Comparison of ENCODE assay signal across 8 cellular contexts in genomic region chr21:15731243-15731613, GRCh38. TPM values are rescaled to one million over a fixed set of nuclear protein-coding genes. Genes with fewer than 3 reads are reported as not detected.
DNase-seq lines count a peak whose midpoint lies in the region; ATAC-seq and FAIRE-seq lines count a peak whose summit lies in the region.

No MANE protein-coding gene starts in this region.

- H3K27ac ChIP-seq in thymus (ENCODE audit: low read depth), result no peak overlapping the region

- POLR2A ChIA-PET in activated CD8-positive, alpha-beta T cell treated with anti-CD3 and anti-CD28 coated beads, Interleukin-2, amount 10 ng/mL, durations not matched to agents 7 days and 5 days (lab: Charles Lee), result interaction anchor here (0.5 kb wide), 1 partner anchor 106 kb away, joined by 4 read pairs; no protein-coding TSS in a partner anchor

- no peak for ATAC-seq in activated CD8-positive, alpha-beta T cell treated with anti-CD3 and anti-CD28 coated beads, Interleukin-2, amount 10 ng/mL, durations not matched to agents 7 days and 5 days

- H3K9me3 ChIP-seq in thymus (ENCODE audit: control insufficient read depth), result no peaks in the 10 kb centered on the region

- H3K27me3 Mint-ChIP-seq in activated naive CD4-positive, alpha-beta T cell treated with anti-CD3 and anti-CD28 coated beads, Interleukin-2, amount 10 ng/mL, durations not matched to agents 7 days and 5 days, result peaks cover 20% of the 10 kb centered on the region
- H3K27me3 Mint-ChIP-seq in activated CD8-positive, alpha-beta T cell treated with anti-CD3 and anti-CD28 coated beads, Interleukin-2, amount 10 ng/mL, durations not matched to agents 7 days and 5 days (ENCODE audit: low read depth), result peaks cover 9% of the 10 kb centered on the region

- H3K4me1 Mint-ChIP-seq in activated naive CD4-positive, alpha-beta T cell treated with anti-CD3 and anti-CD28 coated beads, Interleukin-2, amount 10 ng/mL, durations not matched to agents 7 days and 5 days, result peaks cover 45% of the 10 kb centered on the region
- H3K4me1 Mint-ChIP-seq in activated CD8-positive, alpha-beta T cell treated with anti-CD3 and anti-CD28 coated beads, Interleukin-2, amount 10 ng/mL, durations not matched to agents 7 days and 5 days (ENCODE audit: low read depth), result peaks cover 35% of the 10 kb centered on the region

- H3K9me3 Mint-ChIP-seq in activated naive CD4-positive, alpha-beta T cell treated with anti-CD3 and anti-CD28 coated beads, Interleukin-2, amount 10 ng/mL, durations not matched to agents 7 days and 5 days, result no peaks in the 10 kb centered on the region
- no peaks in the 10 kb centered on the region for H3K9me3 Mint-ChIP-seq in activated CD8-positive, alpha-beta T cell treated with anti-CD3 and anti-CD28 coated beads, Interleukin-2, amount 10 ng/mL, durations not matched to agents 7 days and 5 days (ENCODE audit: insufficient read depth)

- peak overlapping the region; percentile 89 for H3K4me3 Mint-ChIP-seq in activated naive CD4-positive, alpha-beta T cell treated with anti-CD3 and anti-CD28 coated beads, Interleukin-2, amount 10 ng/mL, durations not matched to agents 7 days and 5 days
- peak overlapping the region; percentile 89 for H3K4me3 Mint-ChIP-seq in activated CD8-positive, alpha-beta T cell treated with anti-CD3 and anti-CD28 coated beads, Interleukin-2, amount 10 ng/mL, durations not matched to agents 7 days and 5 days

- H3K36me3 ChIP-seq in thymus (ENCODE audit: control insufficient read depth, insufficient read depth), result no peaks in the 10 kb centered on the region

- DNase-seq in activated naive CD4-positive, alpha-beta T cell treated with anti-CD3 and anti-CD28 coated beads, Interleukin-2, amount 10 ng/mL, durations not matched to agents 7 days and 5 days, result no peak
- no peak for DNase-seq in activated naive CD4-positive, alpha-beta T cell treated with Interleukin-2 at 50 U/mL for 16 hours
- DNase-seq in activated CD8-positive, alpha-beta T cell treated with anti-CD3 and anti-CD28 coated beads, Interleukin-2, amount 10 ng/mL, durations not matched to agents 7 days and 5 days, result no peak
- no peak for DNase-seq in SKM-1 treated with dmso at 0.1 percent for 144 hours (lab: John Stamatoyannopoulos, UW; ENCODE audit: unreplicated experiment)
- no peak for DNase-seq in NCI-H2227 treated with DMSO at 0.1 percent for 48 hours (lab: John Stamatoyannopoulos, UW)
- no peak for DNase-seq in NCI-H1417 treated with DMSO at 0.1 percent for 48 hours (lab: John Stamatoyannopoulos, UW)

- peak; percentile 70 for FAIRE-seq in islet of Langerhans (lab: Jason Lieb, UNC)

- H3K4me1 ChIP-seq in thymus (ENCODE audit: control insufficient read depth, insufficient read depth, low read length), result peaks cover 5% of the 10 kb centered on the region

- CTCF ChIA-PET in activated naive CD4-positive, alpha-beta T cell treated with anti-CD3 and anti-CD28 coated beads, Interleukin-2, amount 10 ng/mL, durations not matched to agents 7 days and 5 days (lab: Charles Lee), result interaction anchor here (0.6 kb wide), 1 partner anchor 71 kb away, joined by 3 read pairs; no protein-coding TSS in a partner anchor
- CTCF ChIA-PET in activated CD8-positive, alpha-beta T cell treated with anti-CD3 and anti-CD28 coated beads, Interleukin-2, amount 10 ng/mL, durations not matched to agents 7 days and 5 days (lab: Charles Lee), result no interaction called here

- H3K4me3 ChIP-seq in thymus (ENCODE audit: low read length), result peak overlapping the region; percentile 89

- H3K36me3 Mint-ChIP-seq in activated naive CD4-positive, alpha-beta T cell treated with anti-CD3 and anti-CD28 coated beads, Interleukin-2, amount 10 ng/mL, durations not matched to agents 7 days and 5 days, result peaks cover 8% of the 10 kb centered on the region
- peaks cover 9% of the 10 kb centered on the region for H3K36me3 Mint-ChIP-seq in activated CD8-positive, alpha-beta T cell treated with anti-CD3 and anti-CD28 coated beads, Interleukin-2, amount 10 ng/mL, durations not matched to agents 7 days and 5 days (ENCODE audit: low read depth)

- 35% methylated on average over 4 of the region's 4 CpGs for WGBS in thymus

- H3K27me3 ChIP-seq in thymus (ENCODE audit: control insufficient read depth, insufficient read depth), result no peaks in the 10 kb centered on the region

- peak overlapping the region; percentile 96 for H3K27ac Mint-ChIP-seq in activated naive CD4-positive, alpha-beta T cell treated with anti-CD3 and anti-CD28 coated beads, Interleukin-2, amount 10 ng/mL, durations not matched to agents 7 days and 5 days
- H3K27ac Mint-ChIP-seq in activated CD8-positive, alpha-beta T cell treated with anti-CD3 and anti-CD28 coated beads, Interleukin-2, amount 10 ng/mL, durations not matched to agents 7 days and 5 days, result peak overlapping the region; percentile 94

RNA-seq across cellular contexts. Expression of gene USP25, which starts 1.4 kb away (rescaled TPM):
- 10 to 100 TPM; 51.1 to 54.2 TPM for total RNA-seq in activated CD8-positive, alpha-beta T cell treated with anti-CD3 and anti-CD28 coated beads, Interleukin-2, amount 10 ng/mL, durations not matched to agents 7 days and 5 days
- 19.8 TPM for polyA plus RNA-seq in thymus
